ENCODE assay signal across 1 cellular context in the genomic region with DNA sequence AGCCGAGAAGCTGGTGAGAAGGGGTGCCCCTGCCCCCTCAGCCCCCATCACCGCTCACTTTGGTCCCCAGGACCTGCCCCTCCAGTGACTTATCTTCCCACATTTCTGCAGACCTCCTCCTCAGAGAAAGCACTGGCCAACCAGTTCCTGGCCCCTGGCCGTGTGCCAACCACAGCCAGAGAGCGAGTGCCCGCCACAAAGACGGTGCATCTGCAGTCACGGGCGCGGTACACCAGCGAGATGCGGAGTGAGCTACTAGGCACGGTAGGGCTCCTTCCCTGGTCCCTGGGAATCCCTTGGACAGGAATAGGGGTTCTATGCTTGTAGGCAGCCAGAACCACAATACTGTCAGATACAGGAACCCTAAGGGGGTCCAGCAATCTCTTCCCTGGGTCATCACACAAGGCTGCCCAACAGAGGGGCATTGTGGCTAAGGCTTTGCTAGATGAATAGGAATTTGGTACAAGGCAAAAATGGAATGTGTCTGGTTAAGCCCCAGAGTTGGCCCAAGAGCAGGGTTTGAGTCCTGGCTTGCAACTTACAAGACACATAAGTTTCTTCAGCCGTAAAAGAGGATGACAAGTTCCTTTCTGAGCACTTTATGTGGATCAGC.
TF ChIP-seq lines count a peak whose summit lies in the region.

No MANE protein-coding gene starts in this region.

TF ChIP-seq in A549, 52 proteins besides CTCF, POLR2A, EP300 and RAD21 (continued from another document):
- TF ChIP-seq RFX5 (IDR thresholded peaks at IDR 0.05) (no peak), SREBF2 (IDR thresholded peaks at IDR 0.05) (no peak), ESRRA (IDR thresholded peaks at IDR 0.05; ENCODE audit: borderline replicate concordance, low read length) (no peak), ZC3H11A (IDR thresholded peaks at IDR 0.05) (no peak)
